9 cellular contexts compared by ENCODE assay signal in the genomic region with DNA sequence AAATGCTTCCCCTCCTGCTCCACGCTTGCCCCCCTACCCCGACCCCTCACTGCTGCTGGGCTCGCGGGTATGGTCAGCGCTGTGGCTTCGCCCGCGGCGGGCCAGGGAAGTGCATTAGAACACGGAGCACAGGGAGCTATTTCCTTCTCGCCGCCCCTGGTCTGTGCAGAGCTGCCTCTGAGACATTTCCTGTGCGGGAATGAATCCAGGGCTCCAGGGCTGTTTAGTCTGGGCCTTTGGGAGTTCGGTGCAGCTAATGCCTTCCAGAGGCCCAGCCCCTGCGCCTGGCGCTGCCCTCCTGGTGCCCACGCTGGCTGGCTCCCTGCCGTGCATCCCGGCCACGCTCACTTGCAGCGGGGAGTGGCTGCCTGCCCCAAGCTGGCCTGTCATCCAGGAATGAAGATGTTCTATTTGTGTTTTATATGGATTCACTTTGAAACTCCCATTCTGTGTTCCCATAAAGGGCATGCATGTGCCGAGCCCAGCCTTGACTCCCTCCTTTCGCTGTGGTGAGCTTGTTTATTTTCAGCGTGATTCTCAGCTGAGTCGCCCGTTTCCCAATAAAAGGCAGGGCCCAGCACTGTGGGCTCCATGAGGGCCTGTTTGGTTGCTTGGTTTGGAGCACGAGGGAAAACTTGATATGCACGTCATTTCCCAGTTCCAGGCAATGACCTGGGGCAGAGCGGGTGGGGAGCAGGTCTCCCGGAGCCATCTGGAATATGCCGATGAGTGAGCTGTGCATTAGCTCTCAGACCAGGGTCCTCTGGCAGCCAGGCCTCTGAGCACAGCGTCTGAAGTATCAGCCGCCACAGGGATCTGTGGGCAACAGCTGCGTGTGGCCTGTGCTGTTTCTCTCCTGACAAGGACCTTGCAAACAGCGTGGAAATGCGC. TPM values are rescaled to one million over a fixed set of nuclear protein-coding genes. Genes with fewer than 3 reads are reported as not detected.
DNase-seq lines count a peak whose midpoint lies in the region; ATAC-seq and TF ChIP-seq lines count a peak whose summit lies in the region.
"Had no signal": no experiment of that assay in that cellular context is flagged by ENCODE, and none has a peak within 500 bp of the region (broad histone marks: within the 10 kb centered on the region; RNA-seq: fewer than 3 reads in every experiment).

No MANE protein-coding gene starts in this region.

- H3K27ac ChIP-seq in heart left ventricle (peak overlapping the region in 11 of 12 donors; percentile 10 to 89 (median 78)), skeletal muscle tissue (ENCODE audit: low read depth, low read length) (peak overlapping the region; percentile 83)

- H3K27me3 ChIP-seq in heart left ventricle: no peaks in the 10 kb centered on the region
- H3K27me3 ChIP-seq in skeletal muscle tissue (ENCODE audit: control insufficient read depth in 3 of 3, insufficient read depth in 3 of 3, low read length in 3 of 3): no peaks in the 10 kb centered on the region

- peaks cover 0 to 19% (median 3%) of the 10 kb centered on the region in 12 donors for H3K9me3 ChIP-seq in heart left ventricle
- peaks cover 0 to 2% (median 0%) of the 10 kb centered on the region in 3 donors for H3K9me3 ChIP-seq in skeletal muscle tissue (ENCODE audit: control insufficient read depth in 3 of 3, low read length in 3 of 3)

- H3K4me1 ChIP-seq in heart left ventricle: peaks cover 2 to 51% (median 43%) of the 10 kb centered on the region in 12 donors
- H3K4me1 ChIP-seq in skeletal muscle tissue (ENCODE audit: control insufficient read depth in 3 of 3, insufficient read depth in 3 of 3, low read length in 3 of 3): peaks cover 41 to 62% (median 56%) of the 10 kb centered on the region in 3 donors

- peak in 3 of 4 donors; percentile 58 to 78 (median 75) for ATAC-seq in heart left ventricle
- no peak for ATAC-seq in GM18858 (IDR thresholded peaks at IDR 0.05; ENCODE audit: unreplicated experiment)

- H3K36me3 ChIP-seq in heart left ventricle: no peaks in the 10 kb centered on the region
- no peaks in the 10 kb centered on the region for H3K36me3 ChIP-seq in skeletal muscle tissue (ENCODE audit: control insufficient read depth in 3 of 3, insufficient read depth in 3 of 3, low read length in 3 of 3)

- 47 to 70% (median 52%) methylated on average over 28 to 36 of the region's 36 CpGs for WGBS in heart left ventricle, 4 donors

- DNase-seq in GM04504 (ENCODE audit: low read depth) (peak; percentile 96), amniotic stem cell (lab: John Stamatoyannopoulos, UW) (peak; percentile 90), heart left ventricle (peak; percentile 61 to 73 (median 68)), MV-4-11 (lab: John Stamatoyannopoulos, UW) (no peak), GM20000 (ENCODE audit: low spot score) (no peak), NCI-H2227 (lab: John Stamatoyannopoulos, UW; ENCODE audit: unreplicated experiment) (no peak)
- DNase-seq: activated gamma-delta T cell treated with Interleukin-2 at 50 U/mL for 16 hours had no signal

- intact Hi-C loops in heart left ventricle (cut with DNase I): loop anchor here in 2 of 10 donors (5.0 kb wide), 2 partner anchors 39 to 71 kb away; no protein-coding TSS in a partner anchor

- peak in 6 of 12 donors; percentile 12 to 31 (median 26) for TF ChIP-seq CTCF in heart left ventricle (IDR thresholded peaks at IDR 0.05)
- TF ChIP-seq CTCF in GM20000 (IDR thresholded peaks at IDR 0.05; ENCODE audit: extremely low read depth, missing control alignments): no peak

- H3K9ac ChIP-seq in skeletal muscle tissue (ENCODE audit: low read depth in 1 of 3, low read length in 3 of 3): peak overlapping the region; percentile 27 to 79 (median 62)

- TF ChIP-seq POLR2A in heart left ventricle (IDR thresholded peaks at IDR 0.05): no peak

- H3K4me3 ChIP-seq in heart left ventricle (peak overlapping the region in 4 of 12 donors; percentile 8 to 26 (median 14)), skeletal muscle tissue (ENCODE audit: low read length in 3 of 3) (peak overlapping the region in 2 of 3 donors; percentile 18 to 56)

RNA-seq across cellular contexts. Expression of a gene that starts 42.7 kb away (rescaled TPM):
- total RNA-seq in heart left ventricle: 10 to 100 TPM in 4 of 9 donors, 1 to 10 TPM in 5; 5.3 to 13.3 (median 7.9) TPM
- polyA plus RNA-seq in heart left ventricle: 10 to 100 TPM in 1 of 2 donors, 1 to 10 TPM in 1; 5.2 to 15.7 TPM
- total RNA-seq in skeletal muscle tissue: 2.1 TPM

Comparison
In these comparisons a context has a peak if more than half of its experiments do, and no peak if none do; other contexts are left out.
1. DNase-seq: peak in GM04504 (single experiment), amniotic stem cell (single experiment) and heart left ventricle (5 of 5); none in MV-4-11 (single experiment), GM20000 (single experiment) and NCI-H2227 (single experiment).